1 cellular context compared by ENCODE assay signal in the genomic region with DNA sequence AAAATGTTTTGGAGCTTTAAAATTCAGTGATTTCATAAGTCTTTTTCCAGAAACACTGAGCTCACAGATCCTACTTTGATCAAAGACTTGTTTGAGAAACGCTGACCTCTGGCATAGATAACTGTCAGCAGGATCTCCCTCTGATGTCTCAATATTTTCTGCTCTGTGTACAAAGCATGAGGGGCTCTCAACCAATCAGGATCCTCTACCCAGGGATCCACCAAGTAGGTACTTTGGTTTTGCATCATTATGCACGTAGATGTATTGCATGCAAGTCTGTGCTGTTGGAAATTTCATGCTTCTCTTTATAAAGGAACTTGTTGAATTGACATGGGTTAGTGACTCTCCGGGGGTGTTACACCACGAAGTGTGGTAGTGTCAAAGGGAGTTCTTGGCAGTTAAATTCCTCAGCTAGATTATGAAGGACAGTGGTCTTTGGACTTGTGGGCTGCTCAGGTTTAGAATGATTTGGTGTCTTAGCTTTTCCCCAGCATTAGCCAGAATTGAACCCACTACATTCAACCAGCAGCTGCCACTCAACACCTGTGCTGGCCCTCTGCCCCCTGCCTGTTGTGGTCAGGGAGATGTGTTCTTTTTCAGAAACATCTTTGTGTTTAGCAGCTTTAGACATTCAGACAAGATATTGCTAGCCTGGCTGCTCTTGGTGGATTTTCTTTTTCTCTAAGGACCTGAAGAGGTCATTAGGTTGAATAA.
TF ChIP-seq lines count a peak whose summit lies in the region.

No MANE protein-coding gene starts in this region.

TF ChIP-seq in HepG2, 621 proteins besides CTCF, POLR2A, EP300 and RAD21 (continued from another document and continues in another):
- no peak for TF ChIP-seq GATA4 (IDR thresholded peaks at IDR 0.05; ENCODE audit: borderline replicate concordance, low read depth)
- no peak for TF ChIP-seq ZNF431 (CRISPR knock-in tag; IDR thresholded peaks at IDR 0.05; ENCODE audit: borderline replicate concordance, low read depth)
- TF ChIP-seq MYC (CRISPR knock-in tag; IDR thresholded peaks at IDR 0.05; ENCODE audit: borderline replicate concordance), result no peak
- TF ChIP-seq ZMYM4 (CRISPR knock-in tag; IDR thresholded peaks at IDR 0.05), result no peak
- 0 out of 2 replicates have a peak, but pooled peaks have one; percentile 16 for TF ChIP-seq ZKSCAN8 (CRISPR knock-in tag; IDR thresholded peaks at IDR 0.05; ENCODE audit: borderline replicate concordance)
- TF ChIP-seq, protein P1, sequence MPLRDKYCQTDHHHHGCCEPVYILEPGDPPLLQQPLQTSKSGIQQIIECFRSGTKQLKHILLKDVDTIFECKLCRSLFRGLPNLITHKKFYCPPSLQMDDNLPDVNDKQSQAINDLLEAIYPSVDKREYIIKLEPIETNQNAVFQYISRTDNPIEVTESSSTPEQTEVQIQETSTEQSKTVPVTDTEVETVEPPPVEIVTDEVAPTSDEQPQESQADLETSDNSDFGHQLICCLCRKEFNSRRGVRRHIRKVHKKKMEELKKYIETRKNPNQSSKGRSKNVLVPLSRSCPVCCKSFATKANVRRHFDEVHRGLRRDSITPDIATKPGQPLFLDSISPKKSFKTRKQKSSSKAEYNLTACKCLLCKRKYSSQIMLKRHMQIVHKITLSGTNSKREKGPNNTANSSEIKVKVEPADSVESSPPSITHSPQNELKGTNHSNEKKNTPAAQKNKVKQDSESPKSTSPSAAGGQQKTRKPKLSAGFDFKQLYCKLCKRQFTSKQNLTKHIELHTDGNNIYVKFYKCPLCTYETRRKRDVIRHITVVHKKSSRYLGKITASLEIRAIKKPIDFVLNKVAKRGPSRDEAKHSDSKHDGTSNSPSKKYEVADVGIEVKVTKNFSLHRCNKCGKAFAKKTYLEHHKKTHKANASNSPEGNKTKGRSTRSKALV (CRISPR knock-in tag; IDR thresholded peaks at IDR 0.05), result no peak
- TF ChIP-seq SALL1 (CRISPR knock-in tag; IDR thresholded peaks at IDR 0.05), result peak; percentile 51; the same call in 1 of the 2 replicates
- TF ChIP-seq ZNF460 (CRISPR knock-in tag; IDR thresholded peaks at IDR 0.05; ENCODE audit: borderline replicate concordance), result no peak
- 0 out of 2 replicates have a peak, but pooled peaks have one; percentile 20 for TF ChIP-seq MEF2D (CRISPR knock-in tag; IDR thresholded peaks at IDR 0.05)
- TF ChIP-seq ATF5 (CRISPR knock-in tag; IDR thresholded peaks at IDR 0.05; ENCODE audit: low read depth), result no peak
- TF ChIP-seq, protein P2, sequence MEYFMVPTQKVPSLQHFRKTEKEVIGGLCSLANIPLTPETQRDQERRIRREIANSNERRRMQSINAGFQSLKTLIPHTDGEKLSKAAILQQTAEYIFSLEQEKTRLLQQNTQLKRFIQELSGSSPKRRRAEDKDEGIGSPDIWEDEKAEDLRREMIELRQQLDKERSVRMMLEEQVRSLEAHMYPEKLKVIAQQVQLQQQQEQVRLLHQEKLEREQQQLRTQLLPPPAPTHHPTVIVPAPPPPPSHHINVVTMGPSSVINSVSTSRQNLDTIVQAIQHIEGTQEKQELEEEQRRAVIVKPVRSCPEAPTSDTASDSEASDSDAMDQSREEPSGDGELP (IDR thresholded peaks at IDR 0.05; ENCODE audit: borderline replicate concordance, low read depth), result no peak
- TF ChIP-seq HNRNPK (IDR thresholded peaks at IDR 0.05; ENCODE audit: low read depth, low read length, poor library complexity, severe bottlenecking), result no peak
- no peak for TF ChIP-seq HNRNPL (IDR thresholded peaks at IDR 0.05; ENCODE audit: low read depth, low read length)
- no peak for TF ChIP-seq SP1 (IDR thresholded peaks at IDR 0.05)
- TF ChIP-seq SP1 (CRISPR knock-in tag; IDR thresholded peaks at IDR 0.05), result no peak
- TF ChIP-seq CBFB (CRISPR knock-in tag; IDR thresholded peaks at IDR 0.05), result no peak
- peak; percentile 83 for TF ChIP-seq CEBPG (CRISPR knock-in tag; IDR thresholded peaks at IDR 0.05)
- no peak for TF ChIP-seq PTBP1 (IDR thresholded peaks at IDR 0.05; ENCODE audit: low read depth, low read length, poor library complexity, severe bottlenecking)
- TF ChIP-seq, protein P3, sequence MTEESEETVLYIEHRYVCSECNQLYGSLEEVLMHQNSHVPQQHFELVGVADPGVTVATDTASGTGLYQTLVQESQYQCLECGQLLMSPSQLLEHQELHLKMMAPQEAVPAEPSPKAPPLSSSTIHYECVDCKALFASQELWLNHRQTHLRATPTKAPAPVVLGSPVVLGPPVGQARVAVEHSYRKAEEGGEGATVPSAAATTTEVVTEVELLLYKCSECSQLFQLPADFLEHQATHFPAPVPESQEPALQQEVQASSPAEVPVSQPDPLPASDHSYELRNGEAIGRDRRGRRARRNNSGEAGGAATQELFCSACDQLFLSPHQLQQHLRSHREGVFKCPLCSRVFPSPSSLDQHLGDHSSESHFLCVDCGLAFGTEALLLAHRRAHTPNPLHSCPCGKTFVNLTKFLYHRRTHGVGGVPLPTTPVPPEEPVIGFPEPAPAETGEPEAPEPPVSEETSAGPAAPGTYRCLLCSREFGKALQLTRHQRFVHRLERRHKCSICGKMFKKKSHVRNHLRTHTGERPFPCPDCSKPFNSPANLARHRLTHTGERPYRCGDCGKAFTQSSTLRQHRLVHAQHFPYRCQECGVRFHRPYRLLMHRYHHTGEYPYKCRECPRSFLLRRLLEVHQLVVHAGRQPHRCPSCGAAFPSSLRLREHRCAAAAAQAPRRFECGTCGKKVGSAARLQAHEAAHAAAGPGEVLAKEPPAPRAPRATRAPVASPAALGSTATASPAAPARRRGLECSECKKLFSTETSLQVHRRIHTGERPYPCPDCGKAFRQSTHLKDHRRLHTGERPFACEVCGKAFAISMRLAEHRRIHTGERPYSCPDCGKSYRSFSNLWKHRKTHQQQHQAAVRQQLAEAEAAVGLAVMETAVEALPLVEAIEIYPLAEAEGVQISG (CRISPR knock-in tag; IDR thresholded peaks at IDR 0.05), result no peak
- no peak for TF ChIP-seq KAT7 (CRISPR knock-in tag; IDR thresholded peaks at IDR 0.05; ENCODE audit: borderline replicate concordance)
- no peak for TF ChIP-seq ZNF691 (CRISPR knock-in tag; IDR thresholded peaks at IDR 0.05; ENCODE audit: borderline replicate concordance, low read depth)
- no peak for TF ChIP-seq ZNF788 (CRISPR knock-in tag; IDR thresholded peaks at IDR 0.05; ENCODE audit: borderline replicate concordance)
- TF ChIP-seq SAFB2 (CRISPR knock-in tag; IDR thresholded peaks at IDR 0.05; ENCODE audit: borderline replicate concordance, low read depth), result no peak
- 0 out of 2 replicates have a peak, but pooled peaks have one; percentile 2 for TF ChIP-seq NFE2L2 (IDR thresholded peaks at IDR 0.05; ENCODE audit: low read length)
- no peak for TF ChIP-seq ZNF674 (CRISPR knock-in tag; IDR thresholded peaks at IDR 0.05; ENCODE audit: low read depth)
- TF ChIP-seq ISX (CRISPR knock-in tag; conservative IDR thresholded peaks at IDR 0.05), result no peak
- no peak for TF ChIP-seq SIN3A (IDR thresholded peaks at IDR 0.05; ENCODE audit: borderline replicate concordance, low read depth, low read length)
- 0 out of 2 replicates have a peak, but pooled peaks have one; percentile 18 for TF ChIP-seq RERE (CRISPR knock-in tag; IDR thresholded peaks at IDR 0.05; ENCODE audit: low read depth)
- no peak for TF ChIP-seq PAX8 (CRISPR knock-in tag; IDR thresholded peaks at IDR 0.05; ENCODE audit: borderline replicate concordance)
- TF ChIP-seq, protein P4, sequence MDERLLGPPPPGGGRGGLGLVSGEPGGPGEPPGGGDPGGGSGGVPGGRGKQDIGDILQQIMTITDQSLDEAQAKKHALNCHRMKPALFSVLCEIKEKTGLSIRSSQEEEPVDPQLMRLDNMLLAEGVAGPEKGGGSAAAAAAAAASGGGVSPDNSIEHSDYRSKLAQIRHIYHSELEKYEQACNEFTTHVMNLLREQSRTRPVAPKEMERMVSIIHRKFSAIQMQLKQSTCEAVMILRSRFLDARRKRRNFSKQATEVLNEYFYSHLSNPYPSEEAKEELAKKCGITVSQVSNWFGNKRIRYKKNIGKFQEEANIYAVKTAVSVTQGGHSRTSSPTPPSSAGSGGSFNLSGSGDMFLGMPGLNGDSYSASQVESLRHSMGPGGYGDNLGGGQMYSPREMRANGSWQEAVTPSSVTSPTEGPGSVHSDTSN (CRISPR knock-in tag; IDR thresholded peaks at IDR 0.05), result 0 out of 2 replicates have a peak, but pooled peaks have one; percentile 5
- no peak for TF ChIP-seq SNAI1 (CRISPR knock-in tag; IDR thresholded peaks at IDR 0.05; ENCODE audit: borderline replicate concordance)
- peak; percentile 70 for TF ChIP-seq HDAC2 (CRISPR knock-in tag; IDR thresholded peaks at IDR 0.05)
- TF ChIP-seq ZNF790 (CRISPR knock-in tag; IDR thresholded peaks at IDR 0.05; ENCODE audit: borderline replicate concordance), result no peak
- TF ChIP-seq SRSF9 (IDR thresholded peaks at IDR 0.05; ENCODE audit: borderline replicate concordance, insufficient read depth, low read depth, low read length, poor library complexity, severe bottlenecking), result no peak
- TF ChIP-seq GTF3A (CRISPR knock-in tag; conservative IDR thresholded peaks at IDR 0.05), result no peak
- TF ChIP-seq MZF1 (CRISPR knock-in tag; IDR thresholded peaks at IDR 0.05; ENCODE audit: borderline replicate concordance), result no peak
- no peak for TF ChIP-seq STAG1 (CRISPR knock-in tag; IDR thresholded peaks at IDR 0.05)
- TF ChIP-seq MLXIP (CRISPR knock-in tag; IDR thresholded peaks at IDR 0.05; ENCODE audit: borderline replicate concordance), result no peak
- TF ChIP-seq PLRG1 (conservative IDR thresholded peaks at IDR 0.05), result no peak
- TF ChIP-seq REPIN1 (CRISPR knock-in tag; IDR thresholded peaks at IDR 0.05; ENCODE audit: borderline replicate concordance, low read depth), result no peak
- TF ChIP-seq ZNF724P (CRISPR knock-in tag; IDR thresholded peaks at IDR 0.05; ENCODE audit: borderline replicate concordance), result no peak
- no peak for TF ChIP-seq ZNF101 (CRISPR knock-in tag; IDR thresholded peaks at IDR 0.05; ENCODE audit: borderline replicate concordance, low read depth)
